10 cellular contexts compared by ENCODE assay signal in the genomic region with DNA sequence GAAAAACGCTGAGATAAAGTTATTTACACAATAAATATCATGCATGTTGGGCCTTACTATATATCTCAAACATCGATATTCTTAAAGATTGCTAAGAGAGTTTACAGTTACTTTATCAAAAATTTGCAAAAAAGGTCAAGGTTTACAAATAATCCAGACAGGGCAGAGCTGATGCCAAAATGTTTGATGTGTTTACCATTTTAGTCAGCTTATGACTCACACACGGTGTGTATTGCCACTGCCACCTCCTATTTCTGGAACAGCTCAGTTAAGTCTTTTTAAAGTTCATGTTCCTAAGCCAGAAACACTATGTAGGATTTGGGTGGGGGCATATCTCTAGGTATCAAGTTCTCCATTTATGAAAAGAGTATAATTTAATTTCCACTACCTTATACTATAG.
DNase-seq lines count a peak whose midpoint lies in the region; ATAC-seq, FAIRE-seq and TF ChIP-seq lines count a peak whose summit lies in the region.
"Had no signal": no experiment of that assay in that cellular context is flagged by ENCODE, and none has a peak within 500 bp of the region (broad histone marks: within the 10 kb centered on the region; RNA-seq: fewer than 3 reads in every experiment).

No MANE protein-coding gene starts in this region.

- H3K27ac Mint-ChIP-seq in activated T-helper 2 cell treated with anti-CD3 and anti-CD28 coated beads, Interferon-gamma antibody, Interleukin-2, Interleukin-4, amounts not matched to agents 10 μg/mL and 5 μg/mL and 100 μg/mL, durations not matched to agents 14 hours and 24 hours and 36 hours = peak overlapping the region; percentile 69

- H3K9me3 Mint-ChIP-seq in activated T-helper 2 cell treated with anti-CD3 and anti-CD28 coated beads, Interferon-gamma antibody, Interleukin-2, Interleukin-4, amounts not matched to agents 10 μg/mL and 5 μg/mL and 100 μg/mL, durations not matched to agents 14 hours and 24 hours and 36 hours = no peaks in the 10 kb centered on the region

- peaks cover 74% of the 10 kb centered on the region for H3K36me3 Mint-ChIP-seq in activated T-helper 2 cell treated with anti-CD3 and anti-CD28 coated beads, Interferon-gamma antibody, Interleukin-2, Interleukin-4, amounts not matched to agents 10 μg/mL and 5 μg/mL and 100 μg/mL, durations not matched to agents 14 hours and 24 hours and 36 hours (ENCODE audit: low read depth)

- no peaks in the 10 kb centered on the region for H3K27me3 Mint-ChIP-seq in activated T-helper 2 cell treated with anti-CD3 and anti-CD28 coated beads, Interferon-gamma antibody, Interleukin-2, Interleukin-4, amounts not matched to agents 10 μg/mL and 5 μg/mL and 100 μg/mL, durations not matched to agents 14 hours and 24 hours and 36 hours (ENCODE audit: low read depth)

- no peak overlapping the region for H3K27ac ChIP-seq in foreskin keratinocyte

- intact Hi-C loops in Right ventricle myocardium inferior (cut with DNase I) = loop anchor here (10.0 kb wide), 2 partner anchors 131 to 579 kb away; partner anchors contain the start of gene INPP4B
- intact Hi-C loops in cardiac septum (cut with DNase I) = loop anchor here (2.0 kb wide), 1 partner anchor 65 kb away; no protein-coding TSS in a partner anchor
- intact Hi-C loops in activated T-helper 2 cell treated with anti-CD3 and anti-CD28 coated beads, Interferon-gamma antibody, Interleukin-2, Interleukin-4, amounts not matched to agents 10 μg/mL and 5 μg/mL and 100 μg/mL, durations not matched to agents 14 hours and 24 hours and 36 hours (cut with micrococcal nuclease) = loop anchor here (5.0 to 10.0 kb wide), 4 partner anchors 37 to 759 kb away; no protein-coding TSS in a partner anchor

- no peak for DNase-seq in Right ventricle myocardium inferior (ENCODE audit: missing footprints)
- DNase-seq in cardiac septum (ENCODE audit: low spot score) = no peak
- no peak for DNase-seq in activated T-helper 2 cell treated with anti-CD3 and anti-CD28 coated beads, Interferon-gamma antibody, Interleukin-2, Interleukin-4, amounts not matched to agents 10 μg/mL and 5 μg/mL and 100 μg/mL, durations not matched to agents 14 hours and 24 hours and 36 hours (ENCODE audit: low spot score)
- DNase-seq in foreskin keratinocyte = peak in 1 of 2 donors; percentile 38
- DNase-seq in urothelium cell line (ENCODE audit: low spot score) = peak; percentile 27
- no peak for DNase-seq in NCI-H1436 treated with DMSO at 0.1 percent for 48 hours (lab: John Stamatoyannopoulos, UW)
- no peak for DNase-seq in activated CD8-positive, alpha-beta memory T cell treated with anti-CD3 and anti-CD28 coated beads, Interleukin-2, amount 50 U/mL, for 48 hours
- DNase-seq: NCI-H2081 treated with DMSO at 0.1 percent for 48 hours, T1000 had no signal

- H3K27me3 ChIP-seq in foreskin keratinocyte = no peaks in the 10 kb centered on the region

- peak; percentile 73 for ATAC-seq in Right ventricle myocardium inferior
- ATAC-seq in foreskin keratinocyte = peak; percentile 91
- ATAC-seq in GM18867 (IDR thresholded peaks at IDR 0.05; ENCODE audit: unreplicated experiment) = no peak

- TF ChIP-seq CTCF in foreskin keratinocyte (conservative IDR thresholded peaks at IDR 0.05) = no peak

- H3K4me1 Mint-ChIP-seq in activated T-helper 2 cell treated with anti-CD3 and anti-CD28 coated beads, Interferon-gamma antibody, Interleukin-2, Interleukin-4, amounts not matched to agents 10 μg/mL and 5 μg/mL and 100 μg/mL, durations not matched to agents 14 hours and 24 hours and 36 hours (ENCODE audit: low read depth) = peaks cover 70% of the 10 kb centered on the region

- FAIRE-seq in urothelium cell line (lab: Jason Lieb, UNC) = no peak

- peaks cover 12% of the 10 kb centered on the region for H3K4me1 ChIP-seq in foreskin keratinocyte

- H3K4me3 Mint-ChIP-seq in activated T-helper 2 cell treated with anti-CD3 and anti-CD28 coated beads, Interferon-gamma antibody, Interleukin-2, Interleukin-4, amounts not matched to agents 10 μg/mL and 5 μg/mL and 100 μg/mL, durations not matched to agents 14 hours and 24 hours and 36 hours (ENCODE audit: low read depth) = no peak overlapping the region
